Comparison of ENCODE assay signal across 11 cellular contexts in genomic region chr21:26148834-26149354, GRCh38. TPM values are rescaled to one million over a fixed set of nuclear protein-coding genes. Genes with fewer than 3 reads are reported as not detected.
A peak's percentile ranks its signal among the peaks of the same experiment; 100 is the strongest.
DNase-seq lines count a peak whose midpoint lies in the region; ATAC-seq, FAIRE-seq and TF ChIP-seq lines count a peak whose summit lies in the region.
"Had no signal": no experiment of that assay in that cellular context is flagged by ENCODE, and none has a peak within 500 bp of the region (broad histone marks: within the 10 kb centered on the region; RNA-seq: fewer than 3 reads in every experiment).

No MANE protein-coding gene starts in this region.

- intact Hi-C loops in Right ventricle myocardium inferior (cut with DNase I) (loop anchor here (10.0 kb wide), 1 partner anchor 414 kb away; the partner anchor contains the start of genes ATP5PF and GABPA), aorta (cut with DNase I) (no loop called here)

- H3K9me3 ChIP-seq in cardiac muscle cell (ENCODE audit: low read depth) (no peaks in the 10 kb centered on the region), keratinocyte (ENCODE audit: control insufficient read depth, low read depth, low read length) (no peaks in the 10 kb centered on the region), aorta (ENCODE audit: control insufficient read depth, low read length) (no peaks in the 10 kb centered on the region)

- peak; percentile 56 for FAIRE-seq in keratinocyte (lab: Jason Lieb, UNC)

- H3K27ac ChIP-seq in cardiac muscle cell, result peak overlapping the region; percentile 81
- peak overlapping the region; percentile 21 to 65 for H3K27ac ChIP-seq in coronary artery
- H3K27ac ChIP-seq in keratinocyte (ENCODE audit: control insufficient read depth, insufficient read depth, low read length), result peak overlapping the region; percentile 71
- peak overlapping the region; percentile 85 to 98 for H3K27ac ChIP-seq in aorta (ENCODE audit: low read depth in 1 of 2, low read length in 2 of 2)

- H3K4me1 ChIP-seq in cardiac muscle cell (ENCODE audit: low read depth) (peaks cover 28% of the 10 kb centered on the region), keratinocyte (ENCODE audit: control insufficient read depth, extremely low read depth, insufficient read depth, low read length) (peaks cover 15% of the 10 kb centered on the region), aorta (ENCODE audit: control insufficient read depth in 1 of 2, insufficient read depth in 2 of 2, low read length in 2 of 2) (peaks cover 2 to 4% of the 10 kb centered on the region in 2 donors)

- peaks cover 96% of the 10 kb centered on the region for H3K79me2 ChIP-seq in keratinocyte (ENCODE audit: control insufficient read depth, insufficient read depth, low read length)

- H3K4me3 ChIP-seq in cardiac muscle cell, result no peak overlapping the region
- H3K4me3 ChIP-seq in coronary artery, result no peak overlapping the region
- H3K4me3 ChIP-seq in keratinocyte (ENCODE audit: control insufficient read depth in 2 of 3, extremely low read depth in 1 of 3, insufficient read depth in 2 of 3, low read depth in 1 of 3, low read length in 3 of 3), result no peak overlapping the region
- no peak overlapping the region for H3K4me3 ChIP-seq in aorta (ENCODE audit: low read length in 2 of 2)

- H3K4me2 ChIP-seq in keratinocyte (ENCODE audit: control insufficient read depth, extremely low read depth, insufficient read depth, low read depth, low read length), result no peak overlapping the region

- H4K20me1 ChIP-seq in keratinocyte (ENCODE audit: control insufficient read depth, extremely low read depth, insufficient read depth, low read length), result peaks cover 18% of the 10 kb centered on the region

- no peak overlapping the region for H3K9ac ChIP-seq in keratinocyte (ENCODE audit: control insufficient read depth, extremely low read depth, insufficient read depth, low read length)

- no peaks in the 10 kb centered on the region for H3K9me1 ChIP-seq in keratinocyte (ENCODE audit: control insufficient read depth, extremely low read depth, insufficient read depth, low read length)

- TF ChIP-seq CTCF in cardiac muscle cell (IDR thresholded peaks at IDR 0.05; ENCODE audit: low read depth, low read length) (no peak), coronary artery (IDR thresholded peaks at IDR 0.05) (no peak), keratinocyte (optimal IDR thresholded peaks at IDR 0.05 in 1 of 3, IDR thresholded peaks at IDR 0.05 in 1 of 3, conservative IDR thresholded peaks at IDR 0.05 in 1 of 3; ENCODE audit: extremely low read depth in 1 of 3, insufficient read depth in 2 of 3, low read length in 3 of 3) (no peak), GM20000 (IDR thresholded peaks at IDR 0.05; ENCODE audit: extremely low read depth, missing control alignments) (no peak)

- no peaks in the 10 kb centered on the region for H3K27me3 ChIP-seq in cardiac muscle cell
- no peaks in the 10 kb centered on the region for H3K27me3 ChIP-seq in keratinocyte (ENCODE audit: control insufficient read depth, extremely low read depth, insufficient read depth, low read length)
- no peaks in the 10 kb centered on the region for H3K27me3 ChIP-seq in aorta (ENCODE audit: control insufficient read depth in 1 of 2, insufficient read depth in 2 of 2, low read length in 1 of 2)

- no peaks in the 10 kb centered on the region for H3K36me3 ChIP-seq in cardiac muscle cell
- peaks cover 10 to 31% of the 10 kb centered on the region in 2 experiments for H3K36me3 ChIP-seq in keratinocyte (ENCODE audit: control insufficient read depth in 2 of 2, extremely low read depth in 1 of 2, insufficient read depth in 2 of 2, low read length in 2 of 2)
- H3K36me3 ChIP-seq in aorta (ENCODE audit: control insufficient read depth in 1 of 2, insufficient read depth in 2 of 2, low read length in 1 of 2), result peaks cover 0 to 1% of the 10 kb centered on the region in 2 donors

- dilution Hi-C loops in keratinocyte (cut with MboI; ENCODE audit: extremely low pct_ligation_motif_present, low sequenced_read_pairs), result no loop called here

- ATAC-seq in Right ventricle myocardium inferior (no peak), aorta (ENCODE audit: low FRiP score) (peak; percentile 45), HG03460 (IDR thresholded peaks at IDR 0.05; ENCODE audit: unreplicated experiment) (no peak)

- peak in 1 of 2 donors; percentile 55 for DNase-seq in cardiac muscle cell (ENCODE audit: low read depth in 1 of 2, low spot score in 1 of 2)
- DNase-seq in Right ventricle myocardium inferior (ENCODE audit: missing footprints), result no peak
- no peak for DNase-seq in coronary artery (ENCODE audit: low spot score)
- DNase-seq in keratinocyte (ENCODE audit: low read depth, low spot score), result no peak
- DNase-seq in aorta, result no peak
- DNase-seq in SHP77 (lab: John Stamatoyannopoulos, UW), result no peak
- DNase-seq in GM20000 (ENCODE audit: low spot score), result no peak
- DNase-seq: activated gamma-delta T cell, NCI-H187, T-helper 2 cell had no signal

- no peak overlapping the region for H2AFZ ChIP-seq in keratinocyte (ENCODE audit: control insufficient read depth, low read length)

RNA-seq across cellular contexts. Expression of gene APP, which starts 21.7 kb away (rescaled TPM):
- 232 and 359 TPM in 2 replicates for total RNA-seq in cardiac muscle cell
- polyA plus RNA-seq in cardiac muscle cell, result 31.8 and 34.0 TPM in 2 replicates
- 321 TPM for total RNA-seq in Right ventricle myocardium inferior
- polyA plus RNA-seq in keratinocyte, result 1,015 to 1,448 TPM (median 1,185 TPM) in 3 replicates
- polyA plus RNA-seq in keratinocyte (2011; ENCODE audit: low read depth), result 1,793 TPM
- polyA plus RNA-seq in keratinocyte (2011; cell fraction: cytosol; rRNA removed), result 533 and 538 TPM in 2 replicates
- polyA plus RNA-seq in keratinocyte (2011; cell fraction: nucleus; rRNA removed), result 3,620 and 3,834 TPM in 2 replicates
- polyA plus RNA-seq in keratinocyte (2012; ENCODE audit: low replicate concordance), result 892 and 931 TPM in 2 replicates
- 975 to 1,428 TPM (median 1,262 TPM) in 3 replicates for polyA minus RNA-seq in keratinocyte
- polyA minus RNA-seq in keratinocyte (2011; cell fraction: cytosol; rRNA and poly(A)+ RNA removed), result 644 TPM
- 2,331 and 3,661 TPM in 2 replicates for polyA minus RNA-seq in keratinocyte (2011; cell fraction: nucleus; rRNA and poly(A)+ RNA removed)
- 100 to 1,000 TPM; 507 to 581 TPM for total RNA-seq in aorta
- polyA plus RNA-seq in aorta, result 100 to 1,000 TPM; 149 to 235 TPM
